9 cellular contexts compared by ENCODE assay signal in genomic region chr2:188976545-188977268, GRCh38. TPM values are rescaled to one million over a fixed set of nuclear protein-coding genes. Genes with fewer than 3 reads are reported as not detected.
DNase-seq lines count a peak whose midpoint lies in the region; ATAC-seq, FAIRE-seq and TF ChIP-seq lines count a peak whose summit lies in the region.
"Had no signal": no experiment of that assay in that cellular context is flagged by ENCODE, and none has a peak within 500 bp of the region (broad histone marks: within the 10 kb centered on the region; RNA-seq: fewer than 3 reads in every experiment).

No MANE protein-coding gene starts in this region.

- H3K4me1 ChIP-seq in subcutaneous abdominal adipose tissue (ENCODE audit: control insufficient read depth in 5 of 5, insufficient read depth in 5 of 5, low read length in 5 of 5) = peaks cover 2 to 32% (median 8%) of the 10 kb centered on the region in 5 donors

- no peaks in the 10 kb centered on the region for H3K9me3 Mint-ChIP-seq in progenitor cell of endocrine pancreas (ENCODE audit: low read depth)

- no peaks in the 10 kb centered on the region for H3K4me1 Mint-ChIP-seq in progenitor cell of endocrine pancreas (ENCODE audit: low read depth)

- H3K36me3 Mint-ChIP-seq in progenitor cell of endocrine pancreas (ENCODE audit: insufficient read depth) = no peaks in the 10 kb centered on the region

- peak overlapping the region; percentile 65 to 86 (median 78) for H3K4me3 ChIP-seq in subcutaneous abdominal adipose tissue (ENCODE audit: low read depth in 1 of 5, low read length in 5 of 5)

- ATAC-seq in GM18868 (IDR thresholded peaks at IDR 0.05; ENCODE audit: unreplicated experiment) = no peak

- H3K27ac ChIP-seq in subcutaneous abdominal adipose tissue (ENCODE audit: low read depth, low read length) = peak overlapping the region; percentile 99

- no peaks in the 10 kb centered on the region for H3K27me3 Mint-ChIP-seq in progenitor cell of endocrine pancreas

- peak overlapping the region; percentile 72 to 95 (median 77) for H3K9ac ChIP-seq in subcutaneous abdominal adipose tissue (ENCODE audit: low read length in 5 of 5)

- DNase-seq in HS-5 (ENCODE audit: low read depth) (peak; percentile 58), amniotic stem cell (lab: John Stamatoyannopoulos, UW) (peak; percentile 23), HK-2 (ENCODE audit: unreplicated experiment) (no peak), progenitor cell of endocrine pancreas (ENCODE audit: low spot score, unreplicated experiment) (no peak)
- no peak for DNase-seq in stimulated activated CD4-positive, alpha-beta T cell treated with anti-CD3 and anti-CD28 coated beads, Interleukin-4, amount 100 ng/mL, for 4 hours

- H3K27ac Mint-ChIP-seq in progenitor cell of endocrine pancreas = no peak overlapping the region

- H3K9me3 ChIP-seq in subcutaneous abdominal adipose tissue (ENCODE audit: control insufficient read depth in 5 of 5, low read length in 5 of 5) = no peaks in the 10 kb centered on the region

- no peaks in the 10 kb centered on the region for H3K36me3 ChIP-seq in subcutaneous abdominal adipose tissue (ENCODE audit: control insufficient read depth in 5 of 5, insufficient read depth in 5 of 5, low read length in 5 of 5)

- peak; percentile 13 for FAIRE-seq in islet of Langerhans (lab: Jason Lieb, UNC)
- FAIRE-seq: GM18507 had no signal

- H3K4me3 Mint-ChIP-seq in progenitor cell of endocrine pancreas (ENCODE audit: low read depth) = no peak overlapping the region

- no peak for TF ChIP-seq CTCF in progenitor cell of endocrine pancreas (IDR thresholded peaks at IDR 0.05; ENCODE audit: unreplicated experiment)

- no peaks in the 10 kb centered on the region for H3K27me3 ChIP-seq in subcutaneous abdominal adipose tissue (ENCODE audit: control insufficient read depth in 5 of 5, insufficient read depth in 4 of 5, low read length in 5 of 5)

RNA-seq across cellular contexts. Expression of gene COL3A1, which starts 2.5 kb away (rescaled TPM):
- total RNA-seq in progenitor cell of endocrine pancreas = 15.5 and 30.4 TPM in 2 replicates

Comparison
In these comparisons a context has a peak if more than half of its experiments do, and no peak if none do; other contexts are left out.
1. DNase-seq: peak in HS-5 (single experiment) and amniotic stem cell (single experiment); none in HK-2 (single experiment), stimulated activated CD4-positive, alpha-beta T cell treated with anti-CD3 and anti-CD28 coated beads, Interleukin-4, amount 100 ng/mL, for 4 hours (0 of 2) and progenitor cell of endocrine pancreas (single experiment).